Comparison of ENCODE assay signal across 8 cellular contexts in genomic region chr9:110050925-110051355, GRCh38.
DNase-seq lines count a peak whose midpoint lies in the region; ATAC-seq, FAIRE-seq and TF ChIP-seq lines count a peak whose summit lies in the region.

No MANE protein-coding gene starts in this region.

- no peaks in the 10 kb centered on the region for H3K36me3 ChIP-seq in BLaER1 treated with 17β-estradiol and CSF1 and Interleukin-3, amounts not matched to agents 10 nM and 100 nM
- H3K36me3 ChIP-seq in subcutaneous abdominal adipose tissue (ENCODE audit: control insufficient read depth in 5 of 5, insufficient read depth in 5 of 5, low read length in 5 of 5): peaks cover 0 to 4% (median 0%) of the 10 kb centered on the region in 5 donors

- peak; percentile 92 for DNase-seq in fibroblast of the aortic adventitia (ENCODE audit: low read depth)
- DNase-seq in D721Med (ENCODE audit: insufficient read length, low spot score): no peak
- no peak for DNase-seq in NCI-H748 treated with DMSO at 0.1 percent for 48 hours (lab: John Stamatoyannopoulos, UW)

- peaks cover 54 to 67% (median 55%) of the 10 kb centered on the region in 11 experiments for H3K27me3 ChIP-seq in BLaER1 treated with 17β-estradiol and CSF1 and Interleukin-3, amounts not matched to agents 10 nM and 100 nM
- H3K27me3 ChIP-seq in subcutaneous abdominal adipose tissue (ENCODE audit: control insufficient read depth in 5 of 5, insufficient read depth in 4 of 5, low read length in 5 of 5): peaks cover 0 to 2% (median 0%) of the 10 kb centered on the region in 5 donors

- H3K27ac Mint-ChIP-seq in T-helper 1 cell treated with Interleukin-12 subunit alpha and Interleukin-12 subunit beta and Interleukin-4 antibody, amounts not matched to agents 30 μg/mL and 1 μg/mL, for 36 hours: peak overlapping the region; percentile 79

- no peaks in the 10 kb centered on the region for H3K9me3 ChIP-seq in BLaER1 treated with 17β-estradiol and CSF1 and Interleukin-3, amounts not matched to agents 10 nM and 100 nM (replicated peaks in 1 of 11)
- no peaks in the 10 kb centered on the region for H3K9me3 ChIP-seq in subcutaneous abdominal adipose tissue (ENCODE audit: control insufficient read depth in 5 of 5, low read length in 5 of 5)

- H3K4me1 ChIP-seq in BLaER1 treated with 17β-estradiol and CSF1 and Interleukin-3, amounts not matched to agents 10 nM and 100 nM: peaks cover 16 to 38% (median 31%) of the 10 kb centered on the region in 10 experiments; a peak in 19 of 20 replicates
- H3K4me1 ChIP-seq in subcutaneous abdominal adipose tissue (ENCODE audit: control insufficient read depth in 5 of 5, insufficient read depth in 5 of 5, low read length in 5 of 5): peaks cover 3 to 54% (median 31%) of the 10 kb centered on the region in 5 donors

- H3K27me3 Mint-ChIP-seq in T-helper 1 cell treated with Interleukin-12 subunit alpha and Interleukin-12 subunit beta and Interleukin-4 antibody, amounts not matched to agents 30 μg/mL and 1 μg/mL, for 36 hours (ENCODE audit: low read depth): peaks cover 4% of the 10 kb centered on the region

- H3K9ac ChIP-seq in BLaER1 treated with 17β-estradiol and CSF1 and Interleukin-3, amounts not matched to agents 10 nM and 100 nM: no peak overlapping the region
- H3K9ac ChIP-seq in subcutaneous abdominal adipose tissue (ENCODE audit: low read length in 5 of 5): peak overlapping the region in 2 of 5 donors; percentile 37 to 91

- H3K4me1 Mint-ChIP-seq in T-helper 1 cell treated with Interleukin-12 subunit alpha and Interleukin-12 subunit beta and Interleukin-4 antibody, amounts not matched to agents 30 μg/mL and 1 μg/mL, for 36 hours (ENCODE audit: low read depth): peaks cover 41% of the 10 kb centered on the region

- peak overlapping the region; percentile 91 for H3K4me3 Mint-ChIP-seq in T-helper 1 cell treated with Interleukin-12 subunit alpha and Interleukin-12 subunit beta and Interleukin-4 antibody, amounts not matched to agents 30 μg/mL and 1 μg/mL, for 36 hours

- ATAC-seq in GM19035 (IDR thresholded peaks at IDR 0.05; ENCODE audit: unreplicated experiment): peak; percentile 48
- peak; percentile 59 for ATAC-seq in HG03354 (IDR thresholded peaks at IDR 0.05; ENCODE audit: poor library complexity, severe bottlenecking, unreplicated experiment)

- peak overlapping the region in 9 of 11 experiments; percentile 8 to 65 (median 33); a peak in 12 of 22 replicates for H3K4me2 ChIP-seq in BLaER1 treated with 17β-estradiol and CSF1 and Interleukin-3, amounts not matched to agents 10 nM and 100 nM

- peaks cover 18% of the 10 kb centered on the region for H3K36me3 Mint-ChIP-seq in T-helper 1 cell treated with Interleukin-12 subunit alpha and Interleukin-12 subunit beta and Interleukin-4 antibody, amounts not matched to agents 30 μg/mL and 1 μg/mL, for 36 hours (ENCODE audit: low read depth)

- H4K20me1 ChIP-seq in BLaER1 treated with 17β-estradiol and CSF1 and Interleukin-3, amounts not matched to agents 10 nM and 100 nM: peaks cover 0 to 20% (median 10%) of the 10 kb centered on the region in 11 experiments; a peak in 11 of 22 replicates

- no peak overlapping the region for H3K27ac ChIP-seq in BLaER1 treated with 17β-estradiol and CSF1 and Interleukin-3, amounts not matched to agents 10 nM and 100 nM
- peak overlapping the region; percentile 80 for H3K27ac ChIP-seq in subcutaneous abdominal adipose tissue (ENCODE audit: low read depth, low read length)

- FAIRE-seq in D721Med (lab: Jason Lieb, UNC): no peak

- TF ChIP-seq CTCF in fibroblast of the aortic adventitia (IDR thresholded peaks at IDR 0.05; ENCODE audit: insufficient read depth, low read length) (no peak), D721Med (IDR thresholded peaks at IDR 0.05; ENCODE audit: insufficient read depth, missing control alignments) (no peak)

- H3K4me3 ChIP-seq in BLaER1 treated with 17β-estradiol and CSF1 and Interleukin-3, amounts not matched to agents 10 nM and 100 nM: no peak overlapping the region
- H3K4me3 ChIP-seq in fibroblast of the aortic adventitia (ENCODE audit: low read depth, low read length) (peak overlapping the region; percentile 95), subcutaneous abdominal adipose tissue (ENCODE audit: low read depth in 1 of 5, low read length in 5 of 5) (peak overlapping the region in 4 of 5 donors; percentile 51 to 88 (median 85))

- no peaks in the 10 kb centered on the region for H3K9me3 Mint-ChIP-seq in T-helper 1 cell treated with Interleukin-12 subunit alpha and Interleukin-12 subunit beta and Interleukin-4 antibody, amounts not matched to agents 30 μg/mL and 1 μg/mL, for 36 hours

Comparison
In these comparisons a context has a peak if more than half of its experiments do, and no peak if none do; other contexts are left out.
1. H3K4me3 ChIP-seq: peak in fibroblast of the aortic adventitia (single experiment) and subcutaneous abdominal adipose tissue (4 of 5); none in BLaER1 treated with 17β-estradiol and CSF1 and Interleukin-3, amounts not matched to agents 10 nM and 100 nM (0 of 10).